32 cellular contexts compared by ENCODE assay signal in the genomic region with DNA sequence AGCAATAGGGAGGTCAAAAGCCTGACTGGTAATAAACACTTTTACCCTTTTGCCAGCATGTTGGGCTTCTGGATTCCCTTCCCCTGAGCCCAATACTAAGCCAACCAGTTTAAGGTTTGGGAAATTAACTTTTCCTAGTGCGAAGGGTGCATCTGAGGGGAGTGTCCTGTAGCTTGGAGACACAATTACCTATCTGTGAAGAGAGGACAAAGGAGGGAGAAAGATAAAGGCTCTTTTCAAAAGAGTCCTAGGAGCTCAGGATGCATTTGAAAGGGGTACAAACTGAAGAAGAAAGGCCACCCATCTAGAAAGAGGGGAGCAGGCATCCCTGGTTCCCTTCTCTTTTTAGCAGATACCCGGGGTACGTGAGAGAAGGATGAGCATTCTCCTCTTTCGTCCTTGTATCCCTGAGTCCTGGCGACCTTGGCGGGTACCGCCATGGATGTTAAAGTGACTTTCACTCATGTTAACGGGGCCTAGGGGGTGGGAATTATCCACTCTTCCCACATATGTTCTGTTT. TPM values are rescaled to one million over a fixed set of nuclear protein-coding genes. Genes with fewer than 3 reads are reported as not detected.
"Had no signal": no experiment of that assay in that cellular context is flagged by ENCODE, and none has a peak within 500 bp of the region (broad histone marks: within the 10 kb centered on the region; RNA-seq: fewer than 3 reads in every experiment).

No MANE protein-coding gene starts in this region.

- H3K4me1 Mint-ChIP-seq: natural killer cell; stimulated activated naive B cell treated with anti-CD40 and anti-IgM and Interleukin-4, amounts not matched to agents 10 μg/mL and 1 μg/mL and 100 μg/mL, for 72 hours had no signal

- ATAC-seq: heart right ventricle; left lung; lower lobe of right lung; natural killer cell; right lobe of liver; stimulated activated naive B cell treated with anti-CD40 and anti-IgM and Interleukin-4, amounts not matched to agents 10 μg/mL and 1 μg/mL and 100 μg/mL, for 72 hours; stimulated activated naive CD8-positive, alpha-beta T cell treated with anti-CD3 and anti-CD28 coated beads, Interleukin-15, Interleukin-2, amounts not matched to agents 100 U/mL and 50 U/mL, for 24 hours had no signal

- DNase-seq: heart right ventricle; immature natural killer cell; kidney; left colon; left lung; lower lobe of right lung; mammary epithelial cell; mesenchymal stem cell; natural killer cell; nephron progenitor cell; ovary; right lobe of liver; stimulated activated CD4-positive, alpha-beta T cell treated with anti-CD3 and anti-CD28 coated beads, Interleukin-12 subunit alpha, Interleukin-12 subunit beta, amount 100 ng/mL, for 4 hours; stimulated activated CD4-positive, alpha-beta T cell treated with anti-CD3 and anti-CD28 coated beads, Interleukin-15, amount 100 ng/mL, for 24 hours; stimulated activated CD4-positive, alpha-beta T cell treated with anti-CD3 and anti-CD28 coated beads, Interleukin-2, amount 100 ng/mL, for 24 hours; stimulated activated CD4-positive, alpha-beta T cell treated with anti-CD3 and anti-CD28 coated beads, Interleukin-4, amount 100 ng/mL, for 1 hour; stimulated activated naive B cell treated with anti-CD40 and anti-IgM and Interleukin-4, amounts not matched to agents 10 μg/mL and 1 μg/mL and 100 μg/mL, for 72 hours; stimulated activated naive CD8-positive, alpha-beta T cell treated with anti-CD3 and anti-CD28 coated beads, Interleukin-15, Interleukin-2, amounts not matched to agents 100 U/mL and 50 U/mL, for 24 hours; stomach; testis; thyroid gland; transverse colon; upper lobe of left lung had no signal

- H3K4me2 ChIP-seq: hepatocyte had no signal

- H3K79me2 ChIP-seq: hepatocyte had no signal

- H3K27me3 ChIP-seq: heart right ventricle, hepatocyte, left lung, ovary, right atrium auricular region, right lobe of liver, testis, thyroid gland, transverse colon, upper lobe of left lung, vagina had no signal

- H3K4me3 Mint-ChIP-seq: immature natural killer cell; natural killer cell; nephron progenitor cell; stimulated activated naive B cell treated with anti-CD40 and anti-IgM and Interleukin-4, amounts not matched to agents 10 μg/mL and 1 μg/mL and 100 μg/mL, for 72 hours had no signal

- H3K36me3 ChIP-seq: lower lobe of right lung, ovary, right atrium auricular region, right lobe of liver, stomach, thyroid gland, transverse colon, vagina had no signal

- H3K4me3 ChIP-seq: heart right ventricle, hepatocyte, left lung, lower lobe of right lung, ovary, right atrium auricular region, right lobe of liver, stomach, testis, thyroid gland, transverse colon, upper lobe of left lung, vagina had no signal

- H3K27me3 Mint-ChIP-seq: progenitor cell of endocrine pancreas; stimulated activated naive B cell treated with anti-CD40 and anti-IgM and Interleukin-4, amounts not matched to agents 10 μg/mL and 1 μg/mL and 100 μg/mL, for 72 hours had no signal

- H3K27ac ChIP-seq: heart right ventricle, hepatocyte, left lung, lower lobe of right lung, ovary, right atrium auricular region, right lobe of liver, stomach, testis, thyroid gland, transverse colon, upper lobe of left lung, vagina had no signal

- H3K9me3 ChIP-seq: heart right ventricle, left lung, lower lobe of right lung, ovary, right atrium auricular region, right lobe of liver, stomach, testis, thyroid gland, transverse colon, upper lobe of left lung, vagina had no signal

- H3K4me1 ChIP-seq: heart right ventricle, left lung, lower lobe of right lung, right atrium auricular region, right lobe of liver, stomach, testis, thyroid gland, upper lobe of left lung, vagina had no signal

- H3K9me3 Mint-ChIP-seq: immature natural killer cell, natural killer cell had no signal

- H3K36me3 Mint-ChIP-seq: natural killer cell had no signal

- H2AFZ ChIP-seq: hepatocyte had no signal

- H3K27ac Mint-ChIP-seq: immature natural killer cell; natural killer cell; progenitor cell of endocrine pancreas; stimulated activated naive B cell treated with anti-CD40 and anti-IgM and Interleukin-4, amounts not matched to agents 10 μg/mL and 1 μg/mL and 100 μg/mL, for 72 hours had no signal

RNA-seq across cellular contexts. Expression of a gene that starts 25.1 kb away (rescaled TPM):
- total RNA-seq: hepatocyte, left colon, left lung, liver, lower lobe of right lung, mucosa of gallbladder, natural killer cell, omental fat pad, ovary, progenitor cell of endocrine pancreas, right atrium auricular region, right lobe of liver, skeletal muscle tissue, stomach, thyroid gland, transverse colon, upper lobe of left lung, vagina had no signal
- polyA plus RNA-seq: heart right ventricle, immature natural killer cell, liver, ovary, stomach, urinary bladder had no signal
